In the genomic region with DNA sequence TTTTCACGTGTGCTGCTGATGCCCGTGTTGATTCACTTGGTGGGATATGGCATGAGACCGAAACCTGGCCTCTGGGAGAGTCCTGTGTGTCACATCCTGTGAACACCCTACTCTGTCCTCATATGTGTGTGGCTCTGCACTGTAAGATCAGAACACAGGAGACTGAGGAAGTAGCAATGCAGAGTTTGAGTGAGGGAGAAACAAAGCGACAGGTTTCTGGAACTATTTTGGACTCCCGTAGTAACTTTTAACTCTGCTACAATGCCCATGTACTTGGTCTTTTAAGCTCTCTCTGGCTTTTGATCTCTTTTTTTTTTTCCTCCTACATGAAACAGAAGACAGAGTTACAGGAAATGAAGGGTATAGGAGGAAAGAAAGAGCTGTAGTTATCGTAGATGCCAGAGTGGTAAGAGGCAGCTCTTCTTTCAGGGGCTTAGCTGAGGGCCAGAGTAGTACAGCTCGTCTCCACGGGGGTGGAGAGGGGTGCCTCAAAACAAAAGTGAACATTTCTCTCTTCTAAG, we compare ENCODE assay signal across 8 cellular contexts. TPM values are rescaled to one million over a fixed set of nuclear protein-coding genes. Genes with fewer than 3 reads are reported as not detected.
A peak's percentile ranks its signal among the peaks of the same experiment; 100 is the strongest.
DNase-seq lines count a peak whose midpoint lies in the region; ATAC-seq lines count a peak whose summit lies in the region.

No MANE protein-coding gene starts in this region.

- H3K36me3 ChIP-seq in skeletal muscle tissue (ENCODE audit: control insufficient read depth in 3 of 3, insufficient read depth in 3 of 3, low read length in 3 of 3), result no peaks in the 10 kb centered on the region

- H3K4me1 ChIP-seq in skeletal muscle tissue (ENCODE audit: control insufficient read depth in 3 of 3, insufficient read depth in 3 of 3, low read length in 3 of 3), result peaks cover 0 to 5% (median 5%) of the 10 kb centered on the region in 3 donors

- peak overlapping the region in 1 of 3 donors; percentile 55 for H3K9ac ChIP-seq in skeletal muscle tissue (ENCODE audit: low read depth in 1 of 3, low read length in 3 of 3)

- H3K9me3 ChIP-seq in skeletal muscle tissue (ENCODE audit: control insufficient read depth in 3 of 3, low read length in 3 of 3), result no peaks in the 10 kb centered on the region

- DNase-seq in DMS53 (lab: John Stamatoyannopoulos, UW) (peak; percentile 82), Kasumi-1 (lab: John Stamatoyannopoulos, UW) (peak; percentile 52 to 69), activated T-cell treated with anti-CD3 and anti-CD28 coated beads for 1 hour (ENCODE audit: low read depth) (peak; percentile 14), fibroblast of peridontal ligament (ENCODE audit: extremely low read depth) (peak; percentile 31), NCI-H2029 (lab: John Stamatoyannopoulos, UW) (no peak), COLO829 (ENCODE audit: low spot score) (no peak)

- peak; percentile 83 for ATAC-seq in GM21528 (IDR thresholded peaks at IDR 0.05; ENCODE audit: low FRiP score, unreplicated experiment)

- H3K27me3 ChIP-seq in skeletal muscle tissue (ENCODE audit: control insufficient read depth in 3 of 3, insufficient read depth in 3 of 3, low read length in 3 of 3), result no peaks in the 10 kb centered on the region

- peak overlapping the region in 2 of 3 donors; percentile 5 to 14 for H3K4me3 ChIP-seq in skeletal muscle tissue (ENCODE audit: low read length in 3 of 3)

- H3K27ac ChIP-seq in skeletal muscle tissue (ENCODE audit: low read depth, low read length), result no peak overlapping the region

RNA-seq across cellular contexts. Expression of gene GRAMD2B, which starts 26.6 kb away (rescaled TPM):
- total RNA-seq in skeletal muscle tissue, result 8.9 TPM

Comparison
In these comparisons a context has a peak if more than half of its experiments do, and no peak if none do; other contexts are left out.
1. DNase-seq: peak in DMS53 (single experiment), Kasumi-1 (2 of 2), activated T-cell treated with anti-CD3 and anti-CD28 coated beads for 1 hour (single experiment) and fibroblast of peridontal ligament (single experiment); none in NCI-H2029 (single experiment) and COLO829 (single experiment).